ENCODE assay signal across 8 cellular contexts in the genomic region with DNA sequence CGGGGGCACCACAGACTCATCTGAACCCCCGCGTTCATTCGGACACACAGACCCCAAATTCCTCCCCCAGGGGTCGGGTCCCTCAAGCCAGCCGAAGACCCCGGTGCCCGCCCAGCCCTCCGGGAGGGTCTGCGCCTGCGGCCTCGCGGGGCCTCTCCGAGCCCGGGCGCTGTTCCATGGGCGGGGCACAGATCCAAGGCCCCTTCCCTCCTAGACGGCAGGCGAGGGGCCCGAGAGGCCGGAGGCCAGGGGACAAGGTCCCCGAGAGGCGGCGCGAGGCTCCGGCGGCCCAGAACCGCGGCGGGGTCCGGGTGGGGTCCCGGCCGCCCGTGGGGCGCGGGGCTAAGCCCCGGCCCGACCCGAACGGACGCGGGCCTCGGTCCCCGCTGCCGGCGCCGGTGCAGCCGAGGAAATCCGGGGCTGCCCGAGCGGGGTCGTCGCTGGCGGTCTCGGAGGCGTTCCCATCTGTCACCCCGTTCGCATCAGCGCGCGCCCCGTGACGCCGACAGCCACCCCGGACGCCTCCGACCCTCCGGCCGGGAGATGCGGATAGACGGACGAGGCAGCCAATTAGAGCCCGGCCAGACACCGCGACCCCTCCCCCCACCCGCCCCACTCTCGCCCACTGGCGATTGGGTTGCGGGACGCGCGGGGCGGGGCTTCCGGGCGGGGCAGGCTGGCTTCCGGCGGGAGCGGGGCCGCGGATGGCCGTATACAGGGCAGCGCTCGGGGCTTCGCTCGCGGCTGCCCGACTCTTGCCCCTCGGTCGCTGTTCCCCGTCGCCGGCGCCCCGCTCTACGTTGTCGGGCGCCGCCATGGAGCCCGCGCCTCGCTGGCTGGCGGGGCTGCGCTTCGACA. TPM values are rescaled to one million over a fixed set of nuclear protein-coding genes. Genes with fewer than 3 reads are reported as not detected.
DNase-seq lines count a peak whose midpoint lies in the region; ATAC-seq and TF ChIP-seq lines count a peak whose summit lies in the region.

A gene with protein sequence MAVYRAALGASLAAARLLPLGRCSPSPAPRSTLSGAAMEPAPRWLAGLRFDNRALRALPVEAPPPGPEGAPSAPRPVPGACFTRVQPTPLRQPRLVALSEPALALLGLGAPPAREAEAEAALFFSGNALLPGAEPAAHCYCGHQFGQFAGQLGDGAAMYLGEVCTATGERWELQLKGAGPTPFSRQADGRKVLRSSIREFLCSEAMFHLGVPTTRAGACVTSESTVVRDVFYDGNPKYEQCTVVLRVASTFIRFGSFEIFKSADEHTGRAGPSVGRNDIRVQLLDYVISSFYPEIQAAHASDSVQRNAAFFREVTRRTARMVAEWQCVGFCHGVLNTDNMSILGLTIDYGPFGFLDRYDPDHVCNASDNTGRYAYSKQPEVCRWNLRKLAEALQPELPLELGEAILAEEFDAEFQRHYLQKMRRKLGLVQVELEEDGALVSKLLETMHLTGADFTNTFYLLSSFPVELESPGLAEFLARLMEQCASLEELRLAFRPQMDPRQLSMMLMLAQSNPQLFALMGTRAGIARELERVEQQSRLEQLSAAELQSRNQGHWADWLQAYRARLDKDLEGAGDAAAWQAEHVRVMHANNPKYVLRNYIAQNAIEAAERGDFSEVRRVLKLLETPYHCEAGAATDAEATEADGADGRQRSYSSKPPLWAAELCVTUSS (plus strand): TSS at position 679 of the 858 bp plus-strand sequence. CDS start 26 bp downstream, at position 705.

- peak within 1 kb of the TSS; percentile 69 to 71 for H3K27ac ChIP-seq in liver (ENCODE audit: low read depth in 1 of 2, low read length in 2 of 2)

- H3K9me3 ChIP-seq in liver (ENCODE audit: control insufficient read depth in 4 of 4, low read length in 3 of 4) = no peaks in the 10 kb centered on the region

- DNase-seq in AG09309 (ENCODE audit: low read depth) (peak; percentile 24), NCI-H748 (lab: John Stamatoyannopoulos, UW; ENCODE audit: unreplicated experiment) (peak; percentile 89), dermis blood vessel endothelial cell (peak; percentile 91)
- DNase-seq in activated CD4-positive, alpha-beta T cell treated with anti-CD3 and anti-CD28 coated beads, Interleukin-2, amount 50 U/mL, for 4 hours = peak; percentile 87 to 88
- DNase-seq in stimulated activated CD4-positive, alpha-beta T cell treated with anti-CD3 and anti-CD28 coated beads, Interleukin-4, amount 100 ng/mL, for 1 hour = peak; percentile 92

- peak within 1 kb of the TSS; percentile 80 to 92 for H3K9ac ChIP-seq in liver (ENCODE audit: low read depth in 1 of 2, low read length in 2 of 2)

- peak within 1 kb of the TSS; percentile 86 for H3K4me3 ChIP-seq in AG09309 (ENCODE audit: control insufficient read depth, low read depth, low read length)
- H3K4me3 ChIP-seq in liver (ENCODE audit: low read depth in 1 of 3, low read length in 3 of 3) = peak within 1 kb of the TSS; percentile 84 to 97 (median 87)

- H3K27me3 ChIP-seq in liver (ENCODE audit: control insufficient read depth in 4 of 4, insufficient read depth in 4 of 4, low read length in 3 of 4) = no peaks in the 10 kb centered on the region

- H3K4me1 ChIP-seq in liver (ENCODE audit: control insufficient read depth in 4 of 4, insufficient read depth in 4 of 4, low read length in 3 of 4) = peaks cover 6 to 68% (median 46%) of the 10 kb centered on the region in 4 donors

- under 1% methylated on average over 113 of the region's 114 CpGs for WGBS in liver

- ATAC-seq in GM19025 (IDR thresholded peaks at IDR 0.05; ENCODE audit: low read depth, unreplicated experiment) (peak; percentile 78), HG03342 (IDR thresholded peaks at IDR 0.05; ENCODE audit: unreplicated experiment) (peak; percentile 64)

- H3K36me3 ChIP-seq in liver (ENCODE audit: control insufficient read depth in 4 of 4, insufficient read depth in 3 of 4, low read depth in 1 of 4, low read length in 3 of 4) = peaks cover 0 to 16% (median 1%) of the 10 kb centered on the region in 4 donors

- no peak for TF ChIP-seq RAD21 in liver (IDR thresholded peaks at IDR 0.05)

- TF ChIP-seq CTCF in AG09309 (IDR thresholded peaks at IDR 0.05; ENCODE audit: control insufficient read depth, insufficient read depth, low read depth, low read length, missing control alignments) (no peak), liver (IDR thresholded peaks at IDR 0.05; ENCODE audit: low read depth, low read length, missing input control) (no peak)

TF ChIP-seq in liver, 16 proteins besides CTCF, POLR2A, EP300 and RAD21:
- TF ChIP-seq GABPA (IDR thresholded peaks at IDR 0.05 in 1 of 2, conservative IDR thresholded peaks at IDR 0.05 in 1 of 2) (peak; percentile 62 to 91), SP1 (IDR thresholded peaks at IDR 0.05) (peak; percentile 48)
- TF ChIP-seq, protein P1, sequence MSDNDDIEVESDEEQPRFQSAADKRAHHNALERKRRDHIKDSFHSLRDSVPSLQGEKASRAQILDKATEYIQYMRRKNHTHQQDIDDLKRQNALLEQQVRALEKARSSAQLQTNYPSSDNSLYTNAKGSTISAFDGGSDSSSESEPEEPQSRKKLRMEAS (IDR thresholded peaks at IDR 0.05) = no peak

RNA-seq across cellular contexts. Expression of the gene that starts here (rescaled TPM):
- total RNA-seq in dermis blood vessel endothelial cell (32.8 and 47.0 TPM in 2 replicates), liver (10 to 100 TPM; 16.4 to 58.9 TPM)
- polyA plus RNA-seq in liver = 10 to 100 TPM; 25.5 to 59.2 TPM

Comparison
In these comparisons a context has a peak if more than half of its experiments do, and no peak if none do; other contexts are left out.
1. Peak in every context shown above with its lines: DNase-seq, ATAC-seq, H3K4me3 ChIP-seq and H3K27ac ChIP-seq.
2. DNase-seq: peak in every context shown above with its lines; median percentile 92 in stimulated activated CD4-positive, alpha-beta T cell treated with anti-CD3 and anti-CD28 coated beads, Interleukin-4, amount 100 ng/mL, for 1 hour; 91 in dermis blood vessel endothelial cell; 89 in NCI-H748; 88 in activated CD4-positive, alpha-beta T cell treated with anti-CD3 and anti-CD28 coated beads, Interleukin-2, amount 50 U/mL, for 4 hours; 24 in AG09309.